ENCODE assay signal across 20 cellular contexts in genomic region chr4:3219761-3220481, GRCh38. TPM values are rescaled to one million over a fixed set of nuclear protein-coding genes. Genes with fewer than 3 reads are reported as not detected.
DNase-seq lines count a peak whose midpoint lies in the region; ATAC-seq and TF ChIP-seq lines count a peak whose summit lies in the region.
"Had no signal": no experiment of that assay in that cellular context is flagged by ENCODE, and none has a peak within 500 bp of the region (broad histone marks: within the 10 kb centered on the region; RNA-seq: fewer than 3 reads in every experiment).

No MANE protein-coding gene starts in this region.

- no peaks in the 10 kb centered on the region for H3K9me3 Mint-ChIP-seq in activated T-helper 17 cell treated with anti-CD3 and anti-CD28 coated beads, Interleukin-2, amount 50 U/mL, for 72 hours
- H3K9me3 Mint-ChIP-seq: brain; CD8-positive, alpha-beta T cell; H9; mesothelial cell of epicardium; nephron progenitor cell had no signal

- no peak for ATAC-seq in activated T-helper 17 cell treated with anti-CD3 and anti-CD28 coated beads, Interleukin-2, amount 50 U/mL, for 72 hours (replicated peaks)
- ATAC-seq in lower lobe of right lung (no peak), foreskin keratinocyte (no peak)
- ATAC-seq: CD8-positive, alpha-beta T cell; K562 had no signal

- TF ChIP-seq CTCF in left ventricle myocardium inferior (IDR thresholded peaks at IDR 0.05; ENCODE audit: borderline replicate concordance) (no peak), right atrium auricular region (IDR thresholded peaks at IDR 0.05) (no peak), lower lobe of right lung (IDR thresholded peaks at IDR 0.05) (no peak), foreskin keratinocyte (conservative IDR thresholded peaks at IDR 0.05) (no peak)

- no peaks in the 10 kb centered on the region for H3K27me3 Mint-ChIP-seq in activated T-helper 17 cell treated with anti-CD3 and anti-CD28 coated beads, Interleukin-2, amount 50 U/mL, for 72 hours
- H3K27me3 Mint-ChIP-seq: brain had no signal

- no peak for DNase-seq in left ventricle myocardium inferior
- DNase-seq in right atrium auricular region (ENCODE audit: low spot score) = no peak
- peak; percentile 20 for DNase-seq in lower lobe of right lung
- DNase-seq in AG08396 (ENCODE audit: low spot score) = no peak
- DNase-seq in foreskin keratinocyte = no peak
- DNase-seq in HAP-1 (ENCODE audit: low spot score in 2 of 2) = no peak
- DNase-seq: activated CD4-positive, CD25-positive, alpha-beta regulatory T cell treated with anti-CD3 and anti-CD28 coated beads, Interleukin-2, amount 50 U/mL, for 72 hours; activated effector memory CD4-positive, alpha-beta T cell treated with anti-CD3 and anti-CD28 coated beads, Interleukin-2, amount 50 U/mL, for 16 hours; CD8-positive, alpha-beta T cell; GDM1; H9; NCI-H345; NCI-H82; nephron progenitor cell; SIG-M5 had no signal

- H3K4me3 ChIP-seq in left ventricle myocardium inferior (no peak overlapping the region), right atrium auricular region (no peak overlapping the region), lower lobe of right lung (no peak overlapping the region), HAP-1 (no peak overlapping the region)
- H3K4me3 ChIP-seq: coronary artery, K562 had no signal

- intact Hi-C loops in left ventricle myocardium inferior (cut with micrococcal nuclease) (no loop called here), lower lobe of right lung (cut with DNase I) (no loop called here)

- in situ Hi-C loops in HAP-1 (cut with MboI; ENCODE audit: low sequenced_read_pairs) = no loop called here

- H3K36me3 ChIP-seq in left ventricle myocardium inferior = peaks cover 95% of the 10 kb centered on the region
- H3K36me3 ChIP-seq in right atrium auricular region = peaks cover 93% of the 10 kb centered on the region
- peaks cover 99% of the 10 kb centered on the region for H3K36me3 ChIP-seq in lower lobe of right lung
- peaks cover 46% of the 10 kb centered on the region for H3K36me3 ChIP-seq in HAP-1 (replicated peaks)

- H3K27ac ChIP-seq in left ventricle myocardium inferior (replicated peaks) (peak overlapping the region; percentile 51), right atrium auricular region (no peak overlapping the region), lower lobe of right lung (no peak overlapping the region), foreskin keratinocyte (no peak overlapping the region)
- H3K27ac ChIP-seq: coronary artery had no signal

- H3K27ac Mint-ChIP-seq in activated T-helper 17 cell treated with anti-CD3 and anti-CD28 coated beads, Interleukin-2, amount 50 U/mL, for 72 hours = peak overlapping the region; percentile 69
- H3K27ac Mint-ChIP-seq: CD8-positive, alpha-beta T cell; mesothelial cell of epicardium had no signal

- H3K36me3 Mint-ChIP-seq in activated T-helper 17 cell treated with anti-CD3 and anti-CD28 coated beads, Interleukin-2, amount 50 U/mL, for 72 hours (ENCODE audit: low read depth) = peaks cover 98% of the 10 kb centered on the region

- no peak overlapping the region for H3K4me3 Mint-ChIP-seq in activated T-helper 17 cell treated with anti-CD3 and anti-CD28 coated beads, Interleukin-2, amount 50 U/mL, for 72 hours
- H3K4me3 Mint-ChIP-seq: brain; CD8-positive, alpha-beta T cell; H9; mesothelial cell of epicardium; nephron progenitor cell had no signal

- H3K4me1 Mint-ChIP-seq in activated T-helper 17 cell treated with anti-CD3 and anti-CD28 coated beads, Interleukin-2, amount 50 U/mL, for 72 hours = no peaks in the 10 kb centered on the region
- H3K4me1 Mint-ChIP-seq: brain, H9, nephron progenitor cell had no signal

- H3K4me1 ChIP-seq in left ventricle myocardium inferior (peaks cover 19% of the 10 kb centered on the region), right atrium auricular region (no peaks in the 10 kb centered on the region), lower lobe of right lung (no peaks in the 10 kb centered on the region), foreskin keratinocyte (no peaks in the 10 kb centered on the region), HAP-1 (no peaks in the 10 kb centered on the region)

- H3K27me3 ChIP-seq in left ventricle myocardium inferior (ENCODE audit: low read depth) (no peaks in the 10 kb centered on the region), right atrium auricular region (no peaks in the 10 kb centered on the region), lower lobe of right lung (ENCODE audit: low read depth) (no peaks in the 10 kb centered on the region), foreskin keratinocyte (no peaks in the 10 kb centered on the region), HAP-1 (ENCODE audit: low read depth) (no peaks in the 10 kb centered on the region)

- no peaks in the 10 kb centered on the region for H3K9me3 ChIP-seq in left ventricle myocardium inferior (replicated peaks)
- H3K9me3 ChIP-seq in right atrium auricular region = no peaks in the 10 kb centered on the region
- H3K9me3 ChIP-seq in lower lobe of right lung = no peaks in the 10 kb centered on the region
- H3K9me3 ChIP-seq in HAP-1 = no peaks in the 10 kb centered on the region

RNA-seq across cellular contexts. Expression of gene MSANTD1, which starts 29.0 kb away (rescaled TPM):
- total RNA-seq in left ventricle myocardium inferior = 0.44 TPM
- total RNA-seq in right atrium auricular region = not detected
- total RNA-seq in activated T-helper 17 cell treated with anti-CD3 and anti-CD28 coated beads, Interleukin-2, amount 50 U/mL, for 72 hours = 1 to 10 TPM; 1.1 to 1.2 TPM
- total RNA-seq in lower lobe of right lung = 1.9 TPM
- 0.07 TPM in 2 replicates for total RNA-seq in foreskin keratinocyte
- 0.02 and 0.04 TPM in 2 replicates for polyA plus RNA-seq in foreskin keratinocyte
- polyA plus RNA-seq: K562 had no signal
